In the genomic region with DNA sequence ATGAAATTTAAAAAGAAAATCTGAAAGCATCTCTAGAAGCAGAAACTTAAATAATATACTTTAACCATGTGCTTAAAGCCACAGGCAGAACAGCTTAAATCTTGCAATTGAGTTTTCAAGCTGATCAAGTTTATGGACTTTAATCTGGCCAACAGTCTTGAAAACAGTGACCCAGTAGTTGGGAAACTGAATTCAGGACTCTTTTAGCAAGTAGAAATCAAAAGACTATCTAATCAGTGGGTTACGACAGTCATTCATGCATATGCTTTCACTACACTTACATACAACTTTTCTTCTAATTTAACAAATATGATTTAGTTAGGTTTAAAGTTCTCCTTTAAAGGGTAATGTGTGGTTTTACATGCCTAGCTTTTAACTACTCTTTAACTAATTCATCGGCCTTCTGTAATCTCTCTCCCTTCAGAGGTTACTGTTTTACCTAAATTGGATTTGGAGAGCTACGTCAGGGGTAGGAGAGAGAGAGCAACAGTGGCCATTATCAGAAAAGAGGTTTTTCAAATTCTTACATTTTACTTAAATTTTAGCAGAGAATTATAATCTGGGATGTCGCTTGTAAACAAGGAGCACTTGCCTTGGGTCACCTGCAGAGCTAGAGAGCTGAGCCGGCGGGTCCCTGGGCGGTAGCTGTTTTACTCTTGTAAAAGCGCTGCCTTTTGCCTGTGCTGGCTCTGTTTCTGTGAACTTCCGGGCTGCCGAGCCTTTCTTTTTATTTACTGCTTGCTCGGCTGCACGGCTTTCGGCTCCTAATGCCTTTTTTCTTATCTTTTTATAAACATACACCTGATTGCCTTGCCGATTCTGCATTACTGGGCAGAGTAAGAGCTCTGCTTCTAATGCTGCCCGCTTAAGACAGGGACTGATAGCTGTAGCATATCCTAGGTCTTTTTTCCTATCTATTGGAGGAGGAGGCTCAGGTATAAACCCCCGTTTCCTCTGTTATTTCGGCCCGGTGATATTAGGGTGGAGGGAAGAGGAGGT, we compare ENCODE assay signal across 1 cellular context.
TF ChIP-seq lines count a peak whose summit lies in the region.

No MANE protein-coding gene starts in this region.

TF ChIP-seq in K562, 482 proteins besides CTCF, POLR2A, EP300 and RAD21 (continued from another document and continues in another):
- TF ChIP-seq, protein P1, sequence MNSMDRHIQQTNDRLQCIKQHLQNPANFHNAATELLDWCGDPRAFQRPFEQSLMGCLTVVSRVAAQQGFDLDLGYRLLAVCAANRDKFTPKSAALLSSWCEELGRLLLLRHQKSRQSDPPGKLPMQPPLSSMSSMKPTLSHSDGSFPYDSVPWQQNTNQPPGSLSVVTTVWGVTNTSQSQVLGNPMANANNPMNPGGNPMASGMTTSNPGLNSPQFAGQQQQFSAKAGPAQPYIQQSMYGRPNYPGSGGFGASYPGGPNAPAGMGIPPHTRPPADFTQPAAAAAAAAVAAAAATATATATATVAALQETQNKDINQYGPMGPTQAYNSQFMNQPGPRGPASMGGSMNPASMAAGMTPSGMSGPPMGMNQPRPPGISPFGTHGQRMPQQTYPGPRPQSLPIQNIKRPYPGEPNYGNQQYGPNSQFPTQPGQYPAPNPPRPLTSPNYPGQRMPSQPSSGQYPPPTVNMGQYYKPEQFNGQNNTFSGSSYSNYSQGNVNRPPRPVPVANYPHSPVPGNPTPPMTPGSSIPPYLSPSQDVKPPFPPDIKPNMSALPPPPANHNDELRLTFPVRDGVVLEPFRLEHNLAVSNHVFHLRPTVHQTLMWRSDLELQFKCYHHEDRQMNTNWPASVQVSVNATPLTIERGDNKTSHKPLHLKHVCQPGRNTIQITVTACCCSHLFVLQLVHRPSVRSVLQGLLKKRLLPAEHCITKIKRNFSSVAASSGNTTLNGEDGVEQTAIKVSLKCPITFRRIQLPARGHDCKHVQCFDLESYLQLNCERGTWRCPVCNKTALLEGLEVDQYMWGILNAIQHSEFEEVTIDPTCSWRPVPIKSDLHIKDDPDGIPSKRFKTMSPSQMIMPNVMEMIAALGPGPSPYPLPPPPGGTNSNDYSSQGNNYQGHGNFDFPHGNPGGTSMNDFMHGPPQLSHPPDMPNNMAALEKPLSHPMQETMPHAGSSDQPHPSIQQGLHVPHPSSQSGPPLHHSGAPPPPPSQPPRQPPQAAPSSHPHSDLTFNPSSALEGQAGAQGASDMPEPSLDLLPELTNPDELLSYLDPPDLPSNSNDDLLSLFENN (IDR thresholded peaks at IDR 0.05; ENCODE audit: low read depth in 2 of 2, low read length in 2 of 2): peak in 1 of 2 experiments; percentile 83; a peak in 2 of 4 replicates
- TF ChIP-seq, protein P2, sequence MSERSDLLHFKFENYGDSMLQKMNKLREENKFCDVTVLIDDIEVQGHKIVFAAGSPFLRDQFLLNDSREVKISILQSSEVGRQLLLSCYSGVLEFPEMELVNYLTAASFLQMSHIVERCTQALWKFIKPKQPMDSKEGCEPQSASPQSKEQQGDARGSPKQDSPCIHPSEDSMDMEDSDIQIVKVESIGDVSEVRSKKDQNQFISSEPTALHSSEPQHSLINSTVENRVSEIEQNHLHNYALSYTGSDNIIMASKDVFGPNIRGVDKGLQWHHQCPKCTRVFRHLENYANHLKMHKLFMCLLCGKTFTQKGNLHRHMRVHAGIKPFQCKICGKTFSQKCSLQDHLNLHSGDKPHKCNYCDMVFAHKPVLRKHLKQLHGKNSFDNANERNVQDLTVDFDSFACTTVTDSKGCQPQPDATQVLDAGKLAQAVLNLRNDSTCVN (CRISPR knock-in tag; IDR thresholded peaks at IDR 0.05): no peak
- TF ChIP-seq, protein P3, sequence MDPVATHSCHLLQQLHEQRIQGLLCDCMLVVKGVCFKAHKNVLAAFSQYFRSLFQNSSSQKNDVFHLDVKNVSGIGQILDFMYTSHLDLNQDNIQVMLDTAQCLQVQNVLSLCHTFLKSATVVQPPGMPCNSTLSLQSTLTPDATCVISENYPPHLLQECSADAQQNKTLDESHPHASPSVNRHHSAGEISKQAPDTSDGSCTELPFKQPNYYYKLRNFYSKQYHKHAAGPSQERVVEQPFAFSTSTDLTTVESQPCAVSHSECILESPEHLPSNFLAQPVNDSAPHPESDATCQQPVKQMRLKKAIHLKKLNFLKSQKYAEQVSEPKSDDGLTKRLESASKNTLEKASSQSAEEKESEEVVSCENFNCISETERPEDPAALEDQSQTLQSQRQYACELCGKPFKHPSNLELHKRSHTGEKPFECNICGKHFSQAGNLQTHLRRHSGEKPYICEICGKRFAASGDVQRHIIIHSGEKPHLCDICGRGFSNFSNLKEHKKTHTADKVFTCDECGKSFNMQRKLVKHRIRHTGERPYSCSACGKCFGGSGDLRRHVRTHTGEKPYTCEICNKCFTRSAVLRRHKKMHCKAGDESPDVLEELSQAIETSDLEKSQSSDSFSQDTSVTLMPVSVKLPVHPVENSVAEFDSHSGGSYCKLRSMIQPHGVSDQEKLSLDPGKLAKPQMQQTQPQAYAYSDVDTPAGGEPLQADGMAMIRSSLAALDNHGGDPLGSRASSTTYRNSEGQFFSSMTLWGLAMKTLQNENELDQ (CRISPR knock-in tag; IDR thresholded peaks at IDR 0.05; ENCODE audit: borderline replicate concordance): no peak
- TF ChIP-seq, protein P4, sequence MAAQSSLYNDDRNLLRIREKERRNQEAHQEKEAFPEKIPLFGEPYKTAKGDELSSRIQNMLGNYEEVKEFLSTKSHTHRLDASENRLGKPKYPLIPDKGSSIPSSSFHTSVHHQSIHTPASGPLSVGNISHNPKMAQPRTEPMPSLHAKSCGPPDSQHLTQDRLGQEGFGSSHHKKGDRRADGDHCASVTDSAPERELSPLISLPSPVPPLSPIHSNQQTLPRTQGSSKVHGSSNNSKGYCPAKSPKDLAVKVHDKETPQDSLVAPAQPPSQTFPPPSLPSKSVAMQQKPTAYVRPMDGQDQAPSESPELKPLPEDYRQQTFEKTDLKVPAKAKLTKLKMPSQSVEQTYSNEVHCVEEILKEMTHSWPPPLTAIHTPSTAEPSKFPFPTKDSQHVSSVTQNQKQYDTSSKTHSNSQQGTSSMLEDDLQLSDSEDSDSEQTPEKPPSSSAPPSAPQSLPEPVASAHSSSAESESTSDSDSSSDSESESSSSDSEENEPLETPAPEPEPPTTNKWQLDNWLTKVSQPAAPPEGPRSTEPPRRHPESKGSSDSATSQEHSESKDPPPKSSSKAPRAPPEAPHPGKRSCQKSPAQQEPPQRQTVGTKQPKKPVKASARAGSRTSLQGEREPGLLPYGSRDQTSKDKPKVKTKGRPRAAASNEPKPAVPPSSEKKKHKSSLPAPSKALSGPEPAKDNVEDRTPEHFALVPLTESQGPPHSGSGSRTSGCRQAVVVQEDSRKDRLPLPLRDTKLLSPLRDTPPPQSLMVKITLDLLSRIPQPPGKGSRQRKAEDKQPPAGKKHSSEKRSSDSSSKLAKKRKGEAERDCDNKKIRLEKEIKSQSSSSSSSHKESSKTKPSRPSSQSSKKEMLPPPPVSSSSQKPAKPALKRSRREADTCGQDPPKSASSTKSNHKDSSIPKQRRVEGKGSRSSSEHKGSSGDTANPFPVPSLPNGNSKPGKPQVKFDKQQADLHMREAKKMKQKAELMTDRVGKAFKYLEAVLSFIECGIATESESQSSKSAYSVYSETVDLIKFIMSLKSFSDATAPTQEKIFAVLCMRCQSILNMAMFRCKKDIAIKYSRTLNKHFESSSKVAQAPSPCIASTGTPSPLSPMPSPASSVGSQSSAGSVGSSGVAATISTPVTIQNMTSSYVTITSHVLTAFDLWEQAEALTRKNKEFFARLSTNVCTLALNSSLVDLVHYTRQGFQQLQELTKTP (IDR thresholded peaks at IDR 0.05; ENCODE audit: low read depth in 1 of 2, partially characterized antibody in 2 of 2): no peak
- TF ChIP-seq FOS (IDR thresholded peaks at IDR 0.05; ENCODE audit: extremely low read depth, insufficient read length) (no peak), TEAD2 (tag; IDR thresholded peaks at IDR 0.05) (no peak), ZNF586 (CRISPR knock-in tag; conservative IDR thresholded peaks at IDR 0.05) (no peak), RCOR1 (IDR thresholded peaks at IDR 0.05; ENCODE audit: borderline replicate concordance in 1 of 2, low read depth in 2 of 2, low read length in 2 of 2) (peak in 1 of 2 experiments; percentile 63; a peak in 1 of 4 replicates), ATF7 (IDR thresholded peaks at IDR 0.05) (peak; percentile 46; the same call in 1 of the 2 replicates), DDX20 (tag; IDR thresholded peaks at IDR 0.05; ENCODE audit: low read depth) (no peak), RFX7 (CRISPR knock-in tag; IDR thresholded peaks at IDR 0.05) (no peak), CEBPG (CRISPR knock-in tag; IDR thresholded peaks at IDR 0.05) (no peak), CEBPG (tag; conservative IDR thresholded peaks at IDR 0.05 in 1 of 2, IDR thresholded peaks at IDR 0.05 in 1 of 2) (no peak), NUFIP1 (IDR thresholded peaks at IDR 0.05; ENCODE audit: partially characterized antibody) (peak; percentile 23), SIN3B (IDR thresholded peaks at IDR 0.05; ENCODE audit: low read depth) (no peak), SRSF7 (optimal IDR thresholded peaks at IDR 0.05; ENCODE audit: low read depth, low read length) (no peak), ZNF212 (CRISPR knock-in tag; IDR thresholded peaks at IDR 0.05) (no peak), EZH2 (IDR thresholded peaks at IDR 0.05; ENCODE audit: borderline replicate concordance, low read depth, low read length) (no peak), SRSF1 (IDR thresholded peaks at IDR 0.05; ENCODE audit: low read depth, low read length) (no peak), ZFP1 (CRISPR knock-in tag; IDR thresholded peaks at IDR 0.05) (no peak), HNRNPH1 (optimal IDR thresholded peaks at IDR 0.05; ENCODE audit: low read depth, low read length) (no peak), PURB (CRISPR knock-in tag; IDR thresholded peaks at IDR 0.05; ENCODE audit: low read depth) (no peak), MTA2 (IDR thresholded peaks at IDR 0.05; ENCODE audit: low read depth) (peak; percentile 27; the same call in 1 of the 2 replicates), ZNF324 (CRISPR knock-in tag; IDR thresholded peaks at IDR 0.05) (no peak), FIP1L1 (IDR thresholded peaks at IDR 0.05; ENCODE audit: low read depth, low read length, poor library complexity, severe bottlenecking) (no peak), SAP30 (IDR thresholded peaks at IDR 0.05; ENCODE audit: borderline replicate concordance, insufficient read depth, low read depth, low read length, poor library complexity, severe bottlenecking) (no peak), CXXC5 (CRISPR knock-in tag; IDR thresholded peaks at IDR 0.05) (no peak), CC2D1A (IDR thresholded peaks at IDR 0.05) (no peak), NCOA1 (IDR thresholded peaks at IDR 0.05; ENCODE audit: low read depth) (no peak), CBX3 (IDR thresholded peaks at IDR 0.05; ENCODE audit: borderline replicate concordance in 1 of 2, low read length in 2 of 2) (no peak), ATF1 (CRISPR knock-in tag; IDR thresholded peaks at IDR 0.05) (no peak), ATF1 (tag; IDR thresholded peaks at IDR 0.05) (peak; percentile 73)
- TF ChIP-seq, protein P5, sequence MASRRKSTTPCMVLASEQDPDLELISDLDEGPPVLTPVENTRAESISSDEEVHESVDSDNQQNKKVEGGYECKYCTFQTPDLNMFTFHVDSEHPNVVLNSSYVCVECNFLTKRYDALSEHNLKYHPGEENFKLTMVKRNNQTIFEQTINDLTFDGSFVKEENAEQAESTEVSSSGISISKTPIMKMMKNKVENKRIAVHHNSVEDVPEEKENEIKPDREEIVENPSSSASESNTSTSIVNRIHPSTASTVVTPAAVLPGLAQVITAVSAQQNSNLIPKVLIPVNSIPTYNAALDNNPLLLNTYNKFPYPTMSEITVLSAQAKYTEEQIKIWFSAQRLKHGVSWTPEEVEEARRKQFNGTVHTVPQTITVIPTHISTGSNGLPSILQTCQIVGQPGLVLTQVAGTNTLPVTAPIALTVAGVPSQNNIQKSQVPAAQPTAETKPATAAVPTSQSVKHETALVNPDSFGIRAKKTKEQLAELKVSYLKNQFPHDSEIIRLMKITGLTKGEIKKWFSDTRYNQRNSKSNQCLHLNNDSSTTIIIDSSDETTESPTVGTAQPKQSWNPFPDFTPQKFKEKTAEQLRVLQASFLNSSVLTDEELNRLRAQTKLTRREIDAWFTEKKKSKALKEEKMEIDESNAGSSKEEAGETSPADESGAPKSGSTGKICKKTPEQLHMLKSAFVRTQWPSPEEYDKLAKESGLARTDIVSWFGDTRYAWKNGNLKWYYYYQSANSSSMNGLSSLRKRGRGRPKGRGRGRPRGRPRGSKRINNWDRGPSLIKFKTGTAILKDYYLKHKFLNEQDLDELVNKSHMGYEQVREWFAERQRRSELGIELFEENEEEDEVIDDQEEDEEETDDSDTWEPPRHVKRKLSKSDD (conservative IDR thresholded peaks at IDR 0.05; ENCODE audit: low read length): no peak
- TF ChIP-seq, protein P6, sequence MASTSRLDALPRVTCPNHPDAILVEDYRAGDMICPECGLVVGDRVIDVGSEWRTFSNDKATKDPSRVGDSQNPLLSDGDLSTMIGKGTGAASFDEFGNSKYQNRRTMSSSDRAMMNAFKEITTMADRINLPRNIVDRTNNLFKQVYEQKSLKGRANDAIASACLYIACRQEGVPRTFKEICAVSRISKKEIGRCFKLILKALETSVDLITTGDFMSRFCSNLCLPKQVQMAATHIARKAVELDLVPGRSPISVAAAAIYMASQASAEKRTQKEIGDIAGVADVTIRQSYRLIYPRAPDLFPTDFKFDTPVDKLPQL (IDR thresholded peaks at IDR 0.05; ENCODE audit: extremely low read depth, insufficient read length): no peak
- TF ChIP-seq, protein P7, sequence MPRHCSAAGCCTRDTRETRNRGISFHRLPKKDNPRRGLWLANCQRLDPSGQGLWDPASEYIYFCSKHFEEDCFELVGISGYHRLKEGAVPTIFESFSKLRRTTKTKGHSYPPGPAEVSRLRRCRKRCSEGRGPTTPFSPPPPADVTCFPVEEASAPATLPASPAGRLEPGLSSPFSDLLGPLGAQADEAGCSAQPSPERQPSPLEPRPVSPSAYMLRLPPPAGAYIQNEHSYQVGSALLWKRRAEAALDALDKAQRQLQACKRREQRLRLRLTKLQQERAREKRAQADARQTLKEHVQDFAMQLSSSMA (CRISPR knock-in tag; IDR thresholded peaks at IDR 0.05): no peak
- TF ChIP-seq, protein P8, sequence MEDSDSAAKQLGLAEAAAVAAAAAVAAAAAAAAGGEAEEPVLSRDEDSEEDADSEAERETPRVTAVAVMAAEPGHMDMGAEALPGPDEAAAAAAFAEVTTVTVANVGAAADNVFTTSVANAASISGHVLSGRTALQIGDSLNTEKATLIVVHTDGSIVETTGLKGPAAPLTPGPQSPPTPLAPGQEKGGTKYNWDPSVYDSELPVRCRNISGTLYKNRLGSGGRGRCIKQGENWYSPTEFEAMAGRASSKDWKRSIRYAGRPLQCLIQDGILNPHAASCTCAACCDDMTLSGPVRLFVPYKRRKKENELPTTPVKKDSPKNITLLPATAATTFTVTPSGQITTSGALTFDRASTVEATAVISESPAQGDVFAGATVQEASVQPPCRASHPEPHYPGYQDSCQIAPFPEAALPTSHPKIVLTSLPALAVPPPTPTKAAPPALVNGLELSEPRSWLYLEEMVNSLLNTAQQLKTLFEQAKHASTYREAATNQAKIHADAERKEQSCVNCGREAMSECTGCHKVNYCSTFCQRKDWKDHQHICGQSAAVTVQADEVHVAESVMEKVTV (CRISPR knock-in tag; IDR thresholded peaks at IDR 0.05): no peak
- TF ChIP-seq, protein P9, sequence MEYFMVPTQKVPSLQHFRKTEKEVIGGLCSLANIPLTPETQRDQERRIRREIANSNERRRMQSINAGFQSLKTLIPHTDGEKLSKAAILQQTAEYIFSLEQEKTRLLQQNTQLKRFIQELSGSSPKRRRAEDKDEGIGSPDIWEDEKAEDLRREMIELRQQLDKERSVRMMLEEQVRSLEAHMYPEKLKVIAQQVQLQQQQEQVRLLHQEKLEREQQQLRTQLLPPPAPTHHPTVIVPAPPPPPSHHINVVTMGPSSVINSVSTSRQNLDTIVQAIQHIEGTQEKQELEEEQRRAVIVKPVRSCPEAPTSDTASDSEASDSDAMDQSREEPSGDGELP (CRISPR knock-in tag; IDR thresholded peaks at IDR 0.05; ENCODE audit: borderline replicate concordance): no peak
